Comparison of ENCODE assay signal across 17 cellular contexts in the genomic region with DNA sequence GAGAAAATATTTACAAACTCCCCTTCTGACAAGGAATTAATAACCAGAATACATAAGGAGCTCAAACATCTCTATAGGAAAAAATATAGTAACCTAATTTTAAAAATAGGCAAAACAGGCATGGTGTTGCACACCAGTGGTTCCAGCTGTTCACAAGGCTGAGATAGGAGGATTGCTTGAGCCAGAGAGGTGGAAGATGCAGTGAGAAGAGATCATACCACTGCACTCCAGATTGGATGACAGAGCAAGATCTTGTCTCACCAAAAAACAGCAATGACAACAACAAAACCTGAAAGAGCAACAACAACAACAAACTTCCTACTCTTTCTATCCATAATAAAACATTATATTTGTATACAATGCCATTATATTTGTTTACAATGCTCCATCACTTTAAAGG.
DNase-seq lines count a peak whose midpoint lies in the region; ATAC-seq and TF ChIP-seq lines count a peak whose summit lies in the region.
"Had no signal": no experiment of that assay in that cellular context is flagged by ENCODE, and none has a peak within 500 bp of the region (broad histone marks: within the 10 kb centered on the region; RNA-seq: fewer than 3 reads in every experiment).

No MANE protein-coding gene starts in this region.

- no peaks in the 10 kb centered on the region for H3K27me3 Mint-ChIP-seq in memory B cell
- H3K27me3 Mint-ChIP-seq: B cell; CD4-positive, alpha-beta T cell had no signal

- no peaks in the 10 kb centered on the region for H4K20me1 ChIP-seq in OCI-LY7 (ENCODE audit: insufficient read depth, low read length)
- H4K20me1 ChIP-seq: BLaER1 treated with 17β-estradiol and CSF1 and Interleukin-3, amounts not matched to agents 10 nM and 100 nM had no signal

- CTCF ChIA-PET in OCI-LY7 (lab: Charles Lee; ENCODE audit: unreplicated experiment): no interaction called here

- intact Hi-C loops in OCI-LY7 (cut with micrococcal nuclease; ENCODE audit: unreplicated experiment): no loop called here

- H3K27ac Mint-ChIP-seq in memory B cell: peak overlapping the region; percentile 10
- H3K27ac Mint-ChIP-seq: B cell; CD4-positive, alpha-beta T cell; CD8-positive, alpha-beta T cell had no signal

- H3K36me3 Mint-ChIP-seq in memory B cell: no peaks in the 10 kb centered on the region
- H3K36me3 Mint-ChIP-seq: CD8-positive, alpha-beta T cell had no signal

- no peaks in the 10 kb centered on the region for H3K79me2 ChIP-seq in OCI-LY7 (ENCODE audit: insufficient read depth, low read depth, low read length)

- H2AFZ ChIP-seq in OCI-LY7 (ENCODE audit: low read length): peak overlapping the region; percentile 85

- no TSS peak for BruUV-seq in OCI-LY7 (replicated peaks; lab: Mats Ljungman, UMichigan)

- no peak overlapping the region for H3K4me3 Mint-ChIP-seq in memory B cell
- H3K4me3 Mint-ChIP-seq: B cell; CD4-positive, alpha-beta T cell; CD8-positive, alpha-beta T cell had no signal

- DNase-seq in NAMALWA (ENCODE audit: low spot score) (peak; percentile 50), OCI-LY7 (ENCODE audit: low spot score) (no peak), memory B cell (ENCODE audit: low spot score in 2 of 2) (no peak), inferior parietal cortex (ENCODE audit: extremely low spot score) (no peak)
- no peak for DNase-seq in stimulated activated naive CD4-positive, alpha-beta T cell treated with Interleukin-2 at 50 U/mL for 16 hours (lab: John Stamatoyannopoulos, UW)
- DNase-seq: AML-193; Caco-2; Calu3; CD4-positive, alpha-beta T cell; CD8-positive, alpha-beta T cell; DMS79 treated with DMSO at 0.1 percent for 48 hours; GF-D8 had no signal

- no peaks in the 10 kb centered on the region for H3K9me2 ChIP-seq in OCI-LY7 (ENCODE audit: insufficient read depth, low read length)

- ATAC-seq in memory B cell (ENCODE audit: low read depth): no peak
- ATAC-seq: A549; CD8-positive, alpha-beta T cell had no signal

- no peak overlapping the region for H3K4me3 ChIP-seq in OCI-LY7 (ENCODE audit: low read depth, low read length, poor library complexity, severe bottlenecking)
- H3K4me3 ChIP-seq: A549; BLaER1 treated with 17β-estradiol and CSF1 and Interleukin-3, amounts not matched to agents 10 nM and 100 nM had no signal

- TF ChIP-seq CTCF in OCI-LY7 (conservative IDR thresholded peaks at IDR 0.05; ENCODE audit: low read length): no peak

- peak overlapping the region; percentile 38 for H3K27ac ChIP-seq in OCI-LY7 (ENCODE audit: low read depth, low read length, poor library complexity, severe bottlenecking)
- H3K27ac ChIP-seq: 22Rv1; A549; BLaER1 treated with 17β-estradiol and CSF1 and Interleukin-3, amounts not matched to agents 10 nM and 100 nM; C4-2B had no signal

- peaks cover 56% of the 10 kb centered on the region for H3K4me1 ChIP-seq in OCI-LY7 (ENCODE audit: insufficient read depth, low read length, poor library complexity, severe bottlenecking)
- H3K4me1 ChIP-seq: A549; BLaER1 treated with 17β-estradiol and CSF1 and Interleukin-3, amounts not matched to agents 10 nM and 100 nM; Caco-2 had no signal

- peak overlapping the region; percentile 19; the same call in 1 of the 2 replicates for H3K4me2 ChIP-seq in OCI-LY7 (ENCODE audit: low read length)
- H3K4me2 ChIP-seq: A549; BLaER1 treated with 17β-estradiol and CSF1 and Interleukin-3, amounts not matched to agents 10 nM and 100 nM had no signal

- peaks cover 5% of the 10 kb centered on the region; the same call in 1 of the 2 replicates for H3K36me3 ChIP-seq in OCI-LY7 (ENCODE audit: insufficient read depth, low read length)
- H3K36me3 ChIP-seq: BLaER1 treated with 17β-estradiol and CSF1 and Interleukin-3, amounts not matched to agents 10 nM and 100 nM had no signal

- H3K9me3 Mint-ChIP-seq in memory B cell: no peaks in the 10 kb centered on the region

- H3K9me3 ChIP-seq in OCI-LY7 (ENCODE audit: low read length): peaks cover 10% of the 10 kb centered on the region; the same call in 1 of the 2 replicates
- H3K9me3 ChIP-seq: BLaER1 treated with 17β-estradiol and CSF1 and Interleukin-3, amounts not matched to agents 10 nM and 100 nM; Caco-2 had no signal

- POLR2A ChIA-PET in OCI-LY7 (lab: Charles Lee): interaction anchor here (1.0 to 2.8 kb wide), 8 partner anchors 9 to 64 kb away, joined by 3 to 10 read pairs (median 4); no protein-coding TSS in a partner anchor

- H3K4me1 Mint-ChIP-seq in memory B cell: peaks cover 5% of the 10 kb centered on the region
